18 cellular contexts compared by ENCODE assay signal in genomic region chr10:79128241-79128922, GRCh38. TPM values are rescaled to one million over a fixed set of nuclear protein-coding genes. Genes with fewer than 3 reads are reported as not detected.
DNase-seq lines count a peak whose midpoint lies in the region; ATAC-seq, FAIRE-seq and TF ChIP-seq lines count a peak whose summit lies in the region.
"Had no signal": no experiment of that assay in that cellular context is flagged by ENCODE, and none has a peak within 500 bp of the region (broad histone marks: within the 10 kb centered on the region; RNA-seq: fewer than 3 reads in every experiment).

No MANE protein-coding gene starts in this region.

- no peak overlapping the region for H3K27ac Mint-ChIP-seq in astrocyte (ENCODE audit: unreplicated experiment)
- peak overlapping the region in 5 of 9 donors; percentile 5 to 72 (median 38) for H3K27ac Mint-ChIP-seq in naive thymus-derived CD4-positive, alpha-beta T cell

- CTCF ChIA-PET in naive thymus-derived CD4-positive, alpha-beta T cell (lab: Charles Lee) = no interaction called here

- H3K36me3 Mint-ChIP-seq in astrocyte (ENCODE audit: low read depth, unreplicated experiment) = peaks cover 12% of the 10 kb centered on the region
- peaks cover 0 to 6% (median 0%) of the 10 kb centered on the region in 5 donors for H3K36me3 Mint-ChIP-seq in naive thymus-derived CD4-positive, alpha-beta T cell

- H3K4me1 Mint-ChIP-seq in astrocyte (ENCODE audit: low read depth, unreplicated experiment) = peaks cover 59% of the 10 kb centered on the region
- H3K4me1 Mint-ChIP-seq in naive thymus-derived CD4-positive, alpha-beta T cell = peaks cover 4 to 29% (median 17%) of the 10 kb centered on the region in 7 donors

- H3K36me3 ChIP-seq in BLaER1 (peaks cover 70% of the 10 kb centered on the region), astrocyte (ENCODE audit: insufficient read depth, low read length) (peaks cover 19% of the 10 kb centered on the region)
- peaks cover 0 to 3% (median 0%) of the 10 kb centered on the region in 3 experiments for H3K36me3 ChIP-seq in naive thymus-derived CD4-positive, alpha-beta T cell (ENCODE audit: control insufficient read depth in 2 of 3, insufficient read depth in 3 of 3, low read length in 3 of 3)
- H3K36me3 ChIP-seq: colonic mucosa had no signal

- H3K4me2 ChIP-seq in BLaER1 (peak overlapping the region; percentile 88), astrocyte (ENCODE audit: low read length) (peak overlapping the region; percentile 48)

- no peaks in the 10 kb centered on the region for H3K27me3 Mint-ChIP-seq in astrocyte (ENCODE audit: low read depth, unreplicated experiment)
- H3K27me3 Mint-ChIP-seq in naive thymus-derived CD4-positive, alpha-beta T cell = no peaks in the 10 kb centered on the region

- no peaks in the 10 kb centered on the region for H3K9me3 Mint-ChIP-seq in astrocyte (ENCODE audit: unreplicated experiment)
- H3K9me3 Mint-ChIP-seq in naive thymus-derived CD4-positive, alpha-beta T cell = no peaks in the 10 kb centered on the region

- no peak for ATAC-seq in naive thymus-derived CD4-positive, alpha-beta T cell
- ATAC-seq in HG03432 (IDR thresholded peaks at IDR 0.05; ENCODE audit: unreplicated experiment) = no peak
- ATAC-seq: esophagus mucosa had no signal

- H2AFZ ChIP-seq in astrocyte (ENCODE audit: low read depth, low read length) = no peak overlapping the region

- TF ChIP-seq CTCF in HL-60 (IDR thresholded peaks at IDR 0.05; ENCODE audit: insufficient read depth, low read length) = no peak
- TF ChIP-seq CTCF in astrocyte (IDR thresholded peaks at IDR 0.05; ENCODE audit: insufficient read depth, low read depth, low read length) = no peak

- H4K20me1 ChIP-seq in BLaER1 = peaks cover 63% of the 10 kb centered on the region; the same call in 1 of the 2 replicates
- peaks cover 97% of the 10 kb centered on the region for H4K20me1 ChIP-seq in astrocyte (ENCODE audit: insufficient read depth, low read length)

- H3K27ac ChIP-seq in BLaER1 (peak overlapping the region; percentile 31), HL-60 (replicated peaks) (peak overlapping the region; percentile 30), astrocyte (ENCODE audit: low read depth, low read length) (no peak overlapping the region)
- no peak overlapping the region for H3K27ac ChIP-seq in naive thymus-derived CD4-positive, alpha-beta T cell (ENCODE audit: low read depth, low read length)
- H3K27ac ChIP-seq: colonic mucosa had no signal

- peaks cover 94% of the 10 kb centered on the region for H3K79me2 ChIP-seq in astrocyte (ENCODE audit: insufficient read depth, low read length)

- no peak overlapping the region for H3K4me3 Mint-ChIP-seq in astrocyte (ENCODE audit: unreplicated experiment)
- no peak overlapping the region for H3K4me3 Mint-ChIP-seq in naive thymus-derived CD4-positive, alpha-beta T cell

- POLR2A ChIA-PET in naive thymus-derived CD4-positive, alpha-beta T cell (lab: Charles Lee) = no interaction called here

- H3K9me3 ChIP-seq in BLaER1 (no peaks in the 10 kb centered on the region), astrocyte (ENCODE audit: insufficient read depth, low read depth, low read length) (no peaks in the 10 kb centered on the region)
- no peaks in the 10 kb centered on the region for H3K9me3 ChIP-seq in naive thymus-derived CD4-positive, alpha-beta T cell (ENCODE audit: control insufficient read depth in 2 of 3, low read length in 3 of 3)
- H3K9me3 ChIP-seq: colonic mucosa, thyroid gland had no signal

- peaks cover 98% of the 10 kb centered on the region for H3K4me1 ChIP-seq in BLaER1
- peaks cover 70% of the 10 kb centered on the region for H3K4me1 ChIP-seq in astrocyte (ENCODE audit: insufficient read depth, low read length)
- H3K4me1 ChIP-seq in naive thymus-derived CD4-positive, alpha-beta T cell (ENCODE audit: control insufficient read depth in 2 of 2, insufficient read depth in 2 of 2, low read length in 2 of 2) = peaks cover 0 to 5% of the 10 kb centered on the region in 2 donors

- H3K9ac ChIP-seq in BLaER1 = no peak overlapping the region; the same call in 1 of the 2 replicates
- H3K9ac ChIP-seq in astrocyte (ENCODE audit: low read length) = no peak overlapping the region

- H3K4me3 ChIP-seq in BLaER1 = no peak overlapping the region
- H3K4me3 ChIP-seq in HL-60 (replicated peaks; ENCODE audit: insufficient read depth, low read length) = no peak overlapping the region
- H3K4me3 ChIP-seq in astrocyte (ENCODE audit: insufficient read depth, low read depth, low read length) = no peak overlapping the region
- H3K4me3 ChIP-seq in naive thymus-derived CD4-positive, alpha-beta T cell (ENCODE audit: low read length) = no peak overlapping the region
- H3K4me3 ChIP-seq: colonic mucosa, thyroid gland had no signal

- H3K27me3 ChIP-seq in BLaER1 (no peaks in the 10 kb centered on the region), HL-60 (ENCODE audit: insufficient read depth, poor library complexity, severe bottlenecking) (no peaks in the 10 kb centered on the region), astrocyte (ENCODE audit: insufficient read depth, low read length) (no peaks in the 10 kb centered on the region)
- no peaks in the 10 kb centered on the region for H3K27me3 ChIP-seq in naive thymus-derived CD4-positive, alpha-beta T cell (ENCODE audit: control insufficient read depth in 2 of 2, insufficient read depth in 2 of 2, low read length in 2 of 2)
- H3K27me3 ChIP-seq: colonic mucosa, thyroid gland had no signal

- DNase-seq in HL-60 (ENCODE audit: low read depth in 1 of 2, low spot score in 1 of 2) = no peak
- DNase-seq in astrocyte (ENCODE audit: low read depth) = no peak
- no peak for DNase-seq in naive thymus-derived CD4-positive, alpha-beta T cell
- no peak for DNase-seq in NCI-H1092 (lab: John Stamatoyannopoulos, UW)
- no peak for DNase-seq in activated T-cell treated with anti-CD3 and anti-CD28 coated beads for 4 hours
- DNase-seq in MV-4-11 (lab: John Stamatoyannopoulos, UW) = no peak
- DNase-seq: activated CD4-positive, alpha-beta T cell treated with anti-CD3 and anti-CD28 coated beads for 48 hours; activated T-cell treated with anti-CD3 and anti-CD28 coated beads, Interleukin-2, amount 50 U/mL, for 1 hour; colonic mucosa; DMS79; NCI-H1105; NK-92 treated with Interleukin-12 subunit alpha and Interleukin-12 subunit beta, amount 100 ng/mL, for 24 hours; SHP77 treated with DMSO at 0.1 percent for 48 hours; stimulated activated CD4-positive, alpha-beta T cell treated with anti-CD3 and anti-CD28 coated beads, Interleukin-1b, Interleukin-23, amount 100 ng/mL, for 48 hours had no signal

- intact Hi-C loops in naive thymus-derived CD4-positive, alpha-beta T cell (cut with micrococcal nuclease) = no loop called here

- FAIRE-seq in astrocyte (lab: Jason Lieb, UNC) = no peak

RNA-seq across cellular contexts. Expression of gene ZMIZ1, which starts 59.6 kb away (rescaled TPM):
- 45.5 and 49.7 TPM in 2 replicates for total RNA-seq in astrocyte
- total RNA-seq in naive thymus-derived CD4-positive, alpha-beta T cell = 10 to 100 TPM; 13.5 to 57.2 (median 24.5) TPM
- 1 to 10 TPM; 1.8 to 4.2 TPM for polyA plus RNA-seq in naive thymus-derived CD4-positive, alpha-beta T cell

Comparison
In these comparisons a context has a peak if more than half of its experiments do, and no peak if none do; other contexts are left out.
1. H3K27ac ChIP-seq: peak in BLaER1 (single experiment) and HL-60 (single experiment); none in astrocyte (single experiment) and naive thymus-derived CD4-positive, alpha-beta T cell (single experiment).